Comparison of ENCODE assay signal across 20 cellular contexts in the genomic region with DNA sequence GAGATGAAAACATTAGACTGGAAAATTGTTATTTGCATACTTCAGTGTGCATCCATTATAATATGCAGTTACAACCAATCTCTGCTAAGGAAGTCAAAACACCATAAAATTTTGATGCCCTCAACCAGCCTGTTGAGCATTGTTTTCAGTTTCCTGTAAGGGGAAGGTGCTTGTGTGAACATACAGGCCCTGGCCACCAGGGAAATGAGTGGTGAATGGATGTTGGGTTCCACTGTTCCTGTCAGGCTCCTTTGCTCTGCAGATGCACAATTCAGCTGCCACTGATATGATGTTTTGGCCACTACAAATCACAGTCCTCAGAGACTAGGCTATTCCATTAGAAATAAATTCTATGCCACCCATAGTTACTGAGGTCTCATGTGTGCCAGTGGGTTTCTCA.
"Had no signal": no experiment of that assay in that cellular context is flagged by ENCODE, and none has a peak within 500 bp of the region (broad histone marks: within the 10 kb centered on the region; RNA-seq: fewer than 3 reads in every experiment).

No MANE protein-coding gene starts in this region.

- DNase-seq: activated CD4-positive, alpha-beta memory T cell treated with anti-CD3 and anti-CD28 coated beads for 36 hours; activated CD4-positive, alpha-beta T cell treated with anti-CD3 and anti-CD28 coated beads for 36 hours; activated T-cell treated with anti-CD3 and anti-CD28 coated beads for 4 hours; effector CD8-positive, alpha-beta T cell; foreskin fibroblast; islet precursor cell; left colon; lower lobe of right lung; sigmoid colon; stimulated activated CD4-positive, alpha-beta T cell treated with anti-CD3 and anti-CD28 coated beads, Interleukin-4, amount 100 ng/mL, for 4 hours; testis; upper lobe of right lung had no signal

- H3K4me3 ChIP-seq: cardiac muscle cell, hepatocyte, lower lobe of right lung, sigmoid colon, testis, upper lobe of right lung had no signal

- H3K36me3 Mint-ChIP-seq: activated CD4-positive, alpha-beta memory T cell treated with anti-CD3 and anti-CD28 coated beads for 36 hours; activated naive CD8-positive, alpha-beta T cell; natural killer cell treated with Interleukin-12 subunit alpha and Interleukin-12 subunit beta and Interleukin-15 and Interleukin-18, amount 100 ng/mL, for 72 hours; stimulated activated memory B cell treated with anti-CD40 and anti-IgM and Interleukin-4, amounts not matched to agents 10 μg/mL and 1 μg/mL and 100 μg/mL, for 72 hours had no signal

- ATAC-seq: activated CD4-positive, alpha-beta T cell treated with anti-CD3 and anti-CD28 coated beads for 36 hours; left colon; lower lobe of right lung; natural killer cell treated with Interleukin-12 subunit alpha and Interleukin-12 subunit beta and Interleukin-15 and Interleukin-18, amount 100 ng/mL, for 72 hours; stimulated activated memory B cell treated with anti-CD40 and anti-IgM and Interleukin-4, amounts not matched to agents 10 μg/mL and 1 μg/mL and 100 μg/mL, for 72 hours; upper lobe of right lung had no signal

- H3K27ac ChIP-seq: cardiac muscle cell, hepatocyte, lower lobe of right lung, parathyroid adenoma, sigmoid colon, testis, upper lobe of right lung had no signal

- H3K9me3 Mint-ChIP-seq: activated CD4-positive, alpha-beta memory T cell treated with anti-CD3 and anti-CD28 coated beads for 36 hours; activated T-helper 1 cell treated with anti-CD3 and anti-CD28 coated beads, Interleukin-12 subunit alpha, Interleukin-12 subunit beta, Interleukin-2, Interleukin-4 antibody, amounts not matched to agents 30 ng/mL and 10 ng/mL and 1 ng/mL, durations not matched to agents 14 hours and 24 hours and 36 hours; dendritic cell treated with granulocyte-macrophage colony-stimulating factor and Interleukin-4, amounts not matched to agents 40 ng/mL and 50 ng/mL, for 4 days had no signal

- H3K36me3 ChIP-seq: cardiac muscle cell, lower lobe of right lung, sigmoid colon, upper lobe of right lung had no signal

- H3K4me3 Mint-ChIP-seq: activated CD4-positive, alpha-beta memory T cell treated with anti-CD3 and anti-CD28 coated beads for 36 hours; activated CD4-positive, alpha-beta T cell treated with anti-CD3 and anti-CD28 coated beads for 36 hours; activated naive CD8-positive, alpha-beta T cell; activated T-helper 1 cell treated with anti-CD3 and anti-CD28 coated beads, Interleukin-12 subunit alpha, Interleukin-12 subunit beta, Interleukin-2, Interleukin-4 antibody, amounts not matched to agents 30 ng/mL and 10 ng/mL and 1 ng/mL, durations not matched to agents 14 hours and 24 hours and 36 hours; dendritic cell treated with granulocyte-macrophage colony-stimulating factor and Interleukin-4, amounts not matched to agents 40 ng/mL and 50 ng/mL, for 4 days; natural killer cell treated with Interleukin-12 subunit alpha and Interleukin-12 subunit beta and Interleukin-15 and Interleukin-18, amount 100 ng/mL, for 72 hours; stimulated activated memory B cell treated with anti-CD40 and anti-IgM and Interleukin-4, amounts not matched to agents 10 μg/mL and 1 μg/mL and 100 μg/mL, for 72 hours had no signal

- H3K27me3 ChIP-seq: hepatocyte, sigmoid colon, testis, upper lobe of right lung had no signal

- H3K9me3 ChIP-seq: lower lobe of right lung, testis had no signal

- H3K27ac Mint-ChIP-seq: activated CD4-positive, alpha-beta memory T cell treated with anti-CD3 and anti-CD28 coated beads for 36 hours; activated CD4-positive, alpha-beta T cell treated with anti-CD3 and anti-CD28 coated beads for 36 hours; activated naive CD8-positive, alpha-beta T cell; activated T-helper 1 cell treated with anti-CD3 and anti-CD28 coated beads, Interleukin-12 subunit alpha, Interleukin-12 subunit beta, Interleukin-2, Interleukin-4 antibody, amounts not matched to agents 30 ng/mL and 10 ng/mL and 1 ng/mL, durations not matched to agents 14 hours and 24 hours and 36 hours; dendritic cell treated with granulocyte-macrophage colony-stimulating factor and Interleukin-4, amounts not matched to agents 40 ng/mL and 50 ng/mL, for 4 days; natural killer cell treated with Interleukin-12 subunit alpha and Interleukin-12 subunit beta and Interleukin-15 and Interleukin-18, amount 100 ng/mL, for 72 hours; stimulated activated memory B cell treated with anti-CD40 and anti-IgM and Interleukin-4, amounts not matched to agents 10 μg/mL and 1 μg/mL and 100 μg/mL, for 72 hours had no signal

- H3K4me1 ChIP-seq: lower lobe of right lung, parathyroid adenoma, sigmoid colon, testis, upper lobe of right lung had no signal

- H3K27me3 Mint-ChIP-seq: activated CD4-positive, alpha-beta memory T cell treated with anti-CD3 and anti-CD28 coated beads for 36 hours; activated CD4-positive, alpha-beta T cell treated with anti-CD3 and anti-CD28 coated beads for 36 hours; activated naive CD8-positive, alpha-beta T cell; dendritic cell treated with granulocyte-macrophage colony-stimulating factor and Interleukin-4, amounts not matched to agents 40 ng/mL and 50 ng/mL, for 4 days; natural killer cell treated with Interleukin-12 subunit alpha and Interleukin-12 subunit beta and Interleukin-15 and Interleukin-18, amount 100 ng/mL, for 72 hours; stimulated activated memory B cell treated with anti-CD40 and anti-IgM and Interleukin-4, amounts not matched to agents 10 μg/mL and 1 μg/mL and 100 μg/mL, for 72 hours had no signal

- H3K4me1 Mint-ChIP-seq: activated CD4-positive, alpha-beta T cell treated with anti-CD3 and anti-CD28 coated beads for 36 hours; stimulated activated memory B cell treated with anti-CD40 and anti-IgM and Interleukin-4, amounts not matched to agents 10 μg/mL and 1 μg/mL and 100 μg/mL, for 72 hours had no signal
